Comparison of ENCODE assay signal across 8 cellular contexts in genomic region chr10:95374597-95375209, GRCh38.
A peak's percentile ranks its signal among the peaks of the same experiment; 100 is the strongest.
DNase-seq lines count a peak whose midpoint lies in the region; ATAC-seq and TF ChIP-seq lines count a peak whose summit lies in the region.

No MANE protein-coding gene starts in this region.

- no peak overlapping the region for H3K4me3 ChIP-seq in uterus

- H3K27ac ChIP-seq in uterus, result peak overlapping the region in 1 of 2 donors; percentile 79

- ATAC-seq in GM21360 (IDR thresholded peaks at IDR 0.05; ENCODE audit: unreplicated experiment), result peak; percentile 90
- peak; percentile 85 for ATAC-seq in omental fat pad (ENCODE audit: low FRiP score)

- DNase-seq in DMS53 treated with DMSO at 0.1 percent for 48 hours (lab: John Stamatoyannopoulos, UW; ENCODE audit: unreplicated experiment) (peak; percentile 59), HT1080 (ENCODE audit: low read depth) (peak; percentile 71), NOMO-1 treated with DMSO at 0.1 percent for 48 hours (lab: John Stamatoyannopoulos, UW; ENCODE audit: unreplicated experiment) (peak; percentile 85), activated T-cell treated with anti-CD3 and anti-CD28 coated beads for 4 hours (peak; percentile 15), foreskin melanocyte (peak; percentile 74), omental fat pad (ENCODE audit: low spot score) (no peak), uterus (peak; percentile 78 to 86)

- H3K4me1 ChIP-seq in uterus, result peaks cover 0 to 4% of the 10 kb centered on the region in 2 donors

- H3K27me3 ChIP-seq in uterus, result no peaks in the 10 kb centered on the region

- H3K36me3 ChIP-seq in uterus, result no peaks in the 10 kb centered on the region

- TF ChIP-seq POLR2A in uterus (IDR thresholded peaks at IDR 0.05), result no peak

- H3K9me3 ChIP-seq in uterus, result no peaks in the 10 kb centered on the region

- peak in 2 of 3 donors; percentile 42 to 74 for TF ChIP-seq CTCF in omental fat pad (IDR thresholded peaks at IDR 0.05)
- peak; percentile 82 to 91 (median 88) for TF ChIP-seq CTCF in uterus (IDR thresholded peaks at IDR 0.05)

- intact Hi-C loops in uterus (cut with DNase I; ENCODE audit: low total_unique reads), result loop anchor here (5.0 to 10.0 kb wide), 2 partner anchors 60 to 228 kb away; no protein-coding TSS in a partner anchor
